14 cellular contexts compared by ENCODE assay signal in genomic region chr6:125279961-125280360, GRCh38.
"Had no signal": no experiment of that assay in that cellular context is flagged by ENCODE, and none has a peak within 500 bp of the region (broad histone marks: within the 10 kb centered on the region; RNA-seq: fewer than 3 reads in every experiment).

No MANE protein-coding gene starts in this region.

- DNase-seq: activated CD4-positive, alpha-beta T cell treated with anti-CD3 and anti-CD28 coated beads, Interleukin-2, amount 50 U/mL, for 4 hours; activated CD4-positive, CD25-positive, alpha-beta regulatory T cell treated with anti-CD3 and anti-CD28 coated beads, Interleukin-2, amount 50 U/mL, for 72 hours; activated naive CD4-positive, alpha-beta T cell treated with Interleukin-2 at 50 U/mL for 16 hours; activated naive CD8-positive, alpha-beta T cell treated with anti-CD3 and anti-CD28 coated beads, Interleukin-2, amount 50 U/mL, for 24 hours; dorsolateral prefrontal cortex; gastrocnemius medialis; ovary; sigmoid colon; stimulated activated CD4-positive, alpha-beta T cell treated with anti-CD3 and anti-CD28 coated beads, Interleukin-12 subunit alpha, Interleukin-12 subunit beta, amount 100 ng/mL, for 4 hours; stimulated activated naive CD4-positive, alpha-beta T cell treated with Interleukin-2 at 50 U/mL for 16 hours had no signal

- H3K27me3 ChIP-seq: ascending aorta, dorsolateral prefrontal cortex, gastrocnemius medialis, hepatocyte, neural progenitor cell, ovary, sigmoid colon had no signal

- H3K4me3 Mint-ChIP-seq: activated naive CD8-positive, alpha-beta T cell treated with anti-CD3 and anti-CD28 coated beads, Interleukin-2, amount 50 U/mL, for 24 hours; neural progenitor cell; T-helper 2 cell treated with Interferon-gamma antibody and Interleukin-4, amounts not matched to agents 5 μg/mL and 100 μg/mL, for 36 hours had no signal

- H3K9ac ChIP-seq: neural progenitor cell had no signal

- H3K4me3 ChIP-seq: ascending aorta, dorsolateral prefrontal cortex, gastrocnemius medialis, hepatocyte, neural progenitor cell, ovary, sigmoid colon had no signal

- H3K9me3 ChIP-seq: gastrocnemius medialis, sigmoid colon had no signal

- ATAC-seq: activated naive CD8-positive, alpha-beta T cell treated with anti-CD3 and anti-CD28 coated beads, Interleukin-2, amount 50 U/mL, for 24 hours; gastrocnemius medialis had no signal

- H3K27ac Mint-ChIP-seq: neural progenitor cell; T-helper 2 cell treated with Interferon-gamma antibody and Interleukin-4, amounts not matched to agents 5 μg/mL and 100 μg/mL, for 36 hours had no signal

- H3K36me3 ChIP-seq: ovary had no signal

- H3K27ac ChIP-seq: ascending aorta, dorsolateral prefrontal cortex, gastrocnemius medialis, hepatocyte, neural progenitor cell, ovary, sigmoid colon had no signal

- H3K4me1 ChIP-seq: ascending aorta, neural progenitor cell had no signal

- H3K27me3 Mint-ChIP-seq: activated naive CD8-positive, alpha-beta T cell treated with anti-CD3 and anti-CD28 coated beads, Interleukin-2, amount 50 U/mL, for 24 hours had no signal
